8 cellular contexts compared by ENCODE assay signal in genomic region chr9:84669293-84670105, GRCh38. TPM values are rescaled to one million over a fixed set of nuclear protein-coding genes. Genes with fewer than 3 reads are reported as not detected.
DNase-seq lines count a peak whose midpoint lies in the region.

Gene NTRK2, plus strand, starts transcription at chr9:84669729. Its CDS starts 1,020 bp downstream, at chr9:84670749.

- peaks cover 19% of the 10 kb centered on the region for H3K4me1 ChIP-seq in skeletal muscle satellite cell (ENCODE audit: control insufficient read depth, insufficient read depth, low read length)

- no peaks in the 10 kb centered on the region for H3K36me3 ChIP-seq in skeletal muscle satellite cell (ENCODE audit: insufficient read depth, low read length)

- peaks cover 48% of the 10 kb centered on the region for H3K27me3 ChIP-seq in skeletal muscle satellite cell (ENCODE audit: control insufficient read depth, insufficient read depth, low read length)

- DNase-seq in activated T-cell treated with anti-CD3 and anti-CD28 coated beads for 48 hours (ENCODE audit: low read depth) (peak; percentile 8), NCI-H2227 treated with DMSO at 0.1 percent for 48 hours (lab: John Stamatoyannopoulos, UW) (peak; percentile 25), caudate nucleus (lab: John Stamatoyannopoulos, UW) (peak in 56 of 61 donors; percentile 47 to 93 (median 72)), islet precursor cell (peak; percentile 68), GM19240 (ENCODE audit: insufficient read length, low spot score) (no peak), GM19238 (ENCODE audit: insufficient read length, low spot score) (no peak)
- no peak for DNase-seq in activated T-cell treated with anti-CD3 and anti-CD28 coated beads, Interleukin-2, amount 50 U/mL, for 1 hour

- peak within 1 kb of the TSS; percentile 97 for H3K4me2 ChIP-seq in skeletal muscle satellite cell (ENCODE audit: low read length)

- H3K27ac ChIP-seq in caudate nucleus (ENCODE audit: low read depth, low read length) = peak within 1 kb of the TSS; percentile 97

- no peak within 1 kb of the TSS for H3K9ac ChIP-seq in skeletal muscle satellite cell (ENCODE audit: low read depth, low read length)

- no peaks in the 10 kb centered on the region for H3K9me3 ChIP-seq in skeletal muscle satellite cell (replicated peaks; ENCODE audit: low read length)

- H3K4me3 ChIP-seq in skeletal muscle satellite cell (ENCODE audit: low read length) = peak within 1 kb of the TSS; percentile 71

RNA-seq across cellular contexts. Expression of gene NTRK2, which starts in this region (rescaled TPM):
- total RNA-seq in skeletal muscle satellite cell (2012; rRNA removed) = not detected in 2 replicates

Comparison
In these comparisons a context has a peak if more than half of its experiments do, and no peak if none do; other contexts are left out.
1. DNase-seq: peak in activated T-cell treated with anti-CD3 and anti-CD28 coated beads for 48 hours (single experiment), NCI-H2227 treated with DMSO at 0.1 percent for 48 hours (single experiment), caudate nucleus (56 of 61) and islet precursor cell (single experiment); none in activated T-cell treated with anti-CD3 and anti-CD28 coated beads, Interleukin-2, amount 50 U/mL, for 1 hour (single experiment), GM19240 (single experiment) and GM19238 (single experiment).